In the genomic region with DNA sequence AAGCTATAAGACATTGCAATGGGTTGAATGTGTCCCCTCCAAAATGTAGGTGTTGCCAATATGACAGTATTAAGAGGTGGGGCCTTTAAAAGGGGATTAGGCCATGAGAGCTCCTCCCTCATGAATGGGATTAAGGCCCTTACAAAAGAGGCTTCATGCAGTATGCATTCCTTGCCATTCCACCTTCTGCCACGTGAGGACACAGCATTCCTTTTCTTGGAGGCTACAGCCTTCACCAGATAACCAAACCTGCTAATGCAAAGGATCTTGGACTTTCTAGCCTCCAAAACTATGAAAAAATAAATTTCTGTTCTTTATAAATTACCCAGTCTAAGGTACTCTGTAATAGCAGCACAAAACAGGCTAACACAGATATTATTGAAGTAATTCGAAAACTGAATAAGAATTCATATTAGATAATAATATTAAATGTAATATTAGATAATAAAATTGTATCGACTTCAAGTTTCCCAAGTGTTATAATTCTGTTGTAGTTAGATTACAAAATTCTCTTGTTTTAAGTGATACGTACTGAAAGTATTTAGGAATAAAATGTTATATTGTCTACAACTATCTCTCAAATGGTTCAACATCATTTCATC, we compare ENCODE assay signal across 1 cellular context.
TF ChIP-seq lines count a peak whose summit lies in the region.

No MANE protein-coding gene starts in this region.

TF ChIP-seq in H1, 55 proteins besides CTCF, POLR2A, EP300 and RAD21:
- TF ChIP-seq MAX (IDR thresholded peaks at IDR 0.05) (peak; percentile 57; the same call in 1 of the 2 replicates), EZH2 (IDR thresholded peaks at IDR 0.05; ENCODE audit: low read depth, low read length, severe bottlenecking) (no peak), SIN3A (conservative IDR thresholded peaks at IDR 0.05 in 1 of 2, IDR thresholded peaks at IDR 0.05 in 1 of 2; ENCODE audit: low read depth in 1 of 2, low read length in 2 of 2) (0 out of 4 replicates have a peak, but pooled peaks of 1 of the 2 experiments have one; percentile 31), MAFK (IDR thresholded peaks at IDR 0.05; ENCODE audit: low read depth, low read length) (no peak), SIRT6 (IDR thresholded peaks at IDR 0.05; ENCODE audit: low read length) (no peak), TCF12 (IDR thresholded peaks at IDR 0.05; ENCODE audit: low read depth, low read length) (no peak), TEAD4 (IDR thresholded peaks at IDR 0.05; ENCODE audit: low read depth, low read length) (peak; percentile 89)
- TF ChIP-seq, protein P1, sequence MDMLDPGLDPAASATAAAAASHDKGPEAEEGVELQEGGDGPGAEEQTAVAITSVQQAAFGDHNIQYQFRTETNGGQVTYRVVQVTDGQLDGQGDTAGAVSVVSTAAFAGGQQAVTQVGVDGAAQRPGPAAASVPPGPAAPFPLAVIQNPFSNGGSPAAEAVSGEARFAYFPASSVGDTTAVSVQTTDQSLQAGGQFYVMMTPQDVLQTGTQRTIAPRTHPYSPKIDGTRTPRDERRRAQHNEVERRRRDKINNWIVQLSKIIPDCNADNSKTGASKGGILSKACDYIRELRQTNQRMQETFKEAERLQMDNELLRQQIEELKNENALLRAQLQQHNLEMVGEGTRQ (IDR thresholded peaks at IDR 0.05; ENCODE audit: low read length): peak; percentile 48; the same call in 1 of the 2 replicates
- TF ChIP-seq, protein P2, sequence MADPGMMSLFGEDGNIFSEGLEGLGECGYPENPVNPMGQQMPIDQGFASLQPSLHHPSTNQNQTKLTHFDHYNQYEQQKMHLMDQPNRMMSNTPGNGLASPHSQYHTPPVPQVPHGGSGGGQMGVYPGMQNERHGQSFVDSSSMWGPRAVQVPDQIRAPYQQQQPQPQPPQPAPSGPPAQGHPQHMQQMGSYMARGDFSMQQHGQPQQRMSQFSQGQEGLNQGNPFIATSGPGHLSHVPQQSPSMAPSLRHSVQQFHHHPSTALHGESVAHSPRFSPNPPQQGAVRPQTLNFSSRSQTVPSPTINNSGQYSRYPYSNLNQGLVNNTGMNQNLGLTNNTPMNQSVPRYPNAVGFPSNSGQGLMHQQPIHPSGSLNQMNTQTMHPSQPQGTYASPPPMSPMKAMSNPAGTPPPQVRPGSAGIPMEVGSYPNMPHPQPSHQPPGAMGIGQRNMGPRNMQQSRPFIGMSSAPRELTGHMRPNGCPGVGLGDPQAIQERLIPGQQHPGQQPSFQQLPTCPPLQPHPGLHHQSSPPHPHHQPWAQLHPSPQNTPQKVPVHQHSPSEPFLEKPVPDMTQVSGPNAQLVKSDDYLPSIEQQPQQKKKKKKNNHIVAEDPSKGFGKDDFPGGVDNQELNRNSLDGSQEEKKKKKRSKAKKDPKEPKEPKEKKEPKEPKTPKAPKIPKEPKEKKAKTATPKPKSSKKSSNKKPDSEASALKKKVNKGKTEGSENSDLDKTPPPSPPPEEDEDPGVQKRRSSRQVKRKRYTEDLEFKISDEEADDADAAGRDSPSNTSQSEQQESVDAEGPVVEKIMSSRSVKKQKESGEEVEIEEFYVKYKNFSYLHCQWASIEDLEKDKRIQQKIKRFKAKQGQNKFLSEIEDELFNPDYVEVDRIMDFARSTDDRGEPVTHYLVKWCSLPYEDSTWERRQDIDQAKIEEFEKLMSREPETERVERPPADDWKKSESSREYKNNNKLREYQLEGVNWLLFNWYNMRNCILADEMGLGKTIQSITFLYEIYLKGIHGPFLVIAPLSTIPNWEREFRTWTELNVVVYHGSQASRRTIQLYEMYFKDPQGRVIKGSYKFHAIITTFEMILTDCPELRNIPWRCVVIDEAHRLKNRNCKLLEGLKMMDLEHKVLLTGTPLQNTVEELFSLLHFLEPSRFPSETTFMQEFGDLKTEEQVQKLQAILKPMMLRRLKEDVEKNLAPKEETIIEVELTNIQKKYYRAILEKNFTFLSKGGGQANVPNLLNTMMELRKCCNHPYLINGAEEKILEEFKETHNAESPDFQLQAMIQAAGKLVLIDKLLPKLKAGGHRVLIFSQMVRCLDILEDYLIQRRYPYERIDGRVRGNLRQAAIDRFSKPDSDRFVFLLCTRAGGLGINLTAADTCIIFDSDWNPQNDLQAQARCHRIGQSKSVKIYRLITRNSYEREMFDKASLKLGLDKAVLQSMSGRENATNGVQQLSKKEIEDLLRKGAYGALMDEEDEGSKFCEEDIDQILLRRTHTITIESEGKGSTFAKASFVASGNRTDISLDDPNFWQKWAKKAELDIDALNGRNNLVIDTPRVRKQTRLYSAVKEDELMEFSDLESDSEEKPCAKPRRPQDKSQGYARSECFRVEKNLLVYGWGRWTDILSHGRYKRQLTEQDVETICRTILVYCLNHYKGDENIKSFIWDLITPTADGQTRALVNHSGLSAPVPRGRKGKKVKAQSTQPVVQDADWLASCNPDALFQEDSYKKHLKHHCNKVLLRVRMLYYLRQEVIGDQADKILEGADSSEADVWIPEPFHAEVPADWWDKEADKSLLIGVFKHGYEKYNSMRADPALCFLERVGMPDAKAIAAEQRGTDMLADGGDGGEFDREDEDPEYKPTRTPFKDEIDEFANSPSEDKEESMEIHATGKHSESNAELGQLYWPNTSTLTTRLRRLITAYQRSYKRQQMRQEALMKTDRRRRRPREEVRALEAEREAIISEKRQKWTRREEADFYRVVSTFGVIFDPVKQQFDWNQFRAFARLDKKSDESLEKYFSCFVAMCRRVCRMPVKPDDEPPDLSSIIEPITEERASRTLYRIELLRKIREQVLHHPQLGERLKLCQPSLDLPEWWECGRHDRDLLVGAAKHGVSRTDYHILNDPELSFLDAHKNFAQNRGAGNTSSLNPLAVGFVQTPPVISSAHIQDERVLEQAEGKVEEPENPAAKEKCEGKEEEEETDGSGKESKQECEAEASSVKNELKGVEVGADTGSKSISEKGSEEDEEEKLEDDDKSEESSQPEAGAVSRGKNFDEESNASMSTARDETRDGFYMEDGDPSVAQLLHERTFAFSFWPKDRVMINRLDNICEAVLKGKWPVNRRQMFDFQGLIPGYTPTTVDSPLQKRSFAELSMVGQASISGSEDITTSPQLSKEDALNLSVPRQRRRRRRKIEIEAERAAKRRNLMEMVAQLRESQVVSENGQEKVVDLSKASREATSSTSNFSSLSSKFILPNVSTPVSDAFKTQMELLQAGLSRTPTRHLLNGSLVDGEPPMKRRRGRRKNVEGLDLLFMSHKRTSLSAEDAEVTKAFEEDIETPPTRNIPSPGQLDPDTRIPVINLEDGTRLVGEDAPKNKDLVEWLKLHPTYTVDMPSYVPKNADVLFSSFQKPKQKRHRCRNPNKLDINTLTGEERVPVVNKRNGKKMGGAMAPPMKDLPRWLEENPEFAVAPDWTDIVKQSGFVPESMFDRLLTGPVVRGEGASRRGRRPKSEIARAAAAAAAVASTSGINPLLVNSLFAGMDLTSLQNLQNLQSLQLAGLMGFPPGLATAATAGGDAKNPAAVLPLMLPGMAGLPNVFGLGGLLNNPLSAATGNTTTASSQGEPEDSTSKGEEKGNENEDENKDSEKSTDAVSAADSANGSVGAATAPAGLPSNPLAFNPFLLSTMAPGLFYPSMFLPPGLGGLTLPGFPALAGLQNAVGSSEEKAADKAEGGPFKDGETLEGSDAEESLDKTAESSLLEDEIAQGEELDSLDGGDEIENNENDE (IDR thresholded peaks at IDR 0.05; ENCODE audit: insufficient replicate concordance, low read length): peak; percentile 46
